10 cellular contexts compared by ENCODE assay signal in genomic region chr1:54054438-54054749, GRCh38. TPM values are rescaled to one million over a fixed set of nuclear protein-coding genes. Genes with fewer than 3 reads are reported as not detected.
DNase-seq lines count a peak whose midpoint lies in the region; ATAC-seq and TF ChIP-seq lines count a peak whose summit lies in the region.
"Had no signal": no experiment of that assay in that cellular context is flagged by ENCODE, and none has a peak within 500 bp of the region (broad histone marks: within the 10 kb centered on the region; RNA-seq: fewer than 3 reads in every experiment).

No MANE protein-coding gene starts in this region.

- H3K4me1 ChIP-seq in breast epithelium: peaks cover 2 to 24% of the 10 kb centered on the region in 2 donors

- no peak for TF ChIP-seq POLR2A in breast epithelium (IDR thresholded peaks at IDR 0.05)

- no peaks in the 10 kb centered on the region; the same call in 1 of the 2 replicates for H3K36me3 ChIP-seq in GM06990 (ENCODE audit: control insufficient read depth, insufficient read depth, low read length)
- H3K36me3 ChIP-seq in breast epithelium: no peaks in the 10 kb centered on the region

- no peak overlapping the region for H3K27ac ChIP-seq in breast epithelium

- no peaks in the 10 kb centered on the region for H3K9me3 ChIP-seq in breast epithelium

- no peaks in the 10 kb centered on the region for H3K27me3 Mint-ChIP-seq in neural crest cell (ENCODE audit: low read depth)
- H3K27me3 Mint-ChIP-seq: activated naive CD8-positive, alpha-beta T cell treated with anti-CD3 and anti-CD28 coated beads, Interleukin-2, amount 10 ng/mL, durations not matched to agents 7 days and 5 days had no signal

- H3K36me3 Mint-ChIP-seq in neural crest cell (ENCODE audit: low read depth): no peaks in the 10 kb centered on the region

- intact Hi-C loops in breast epithelium (cut with DNase I; ENCODE audit: low total_unique reads): no loop called here

- H3K27me3 ChIP-seq in GM06990 (replicated peaks; ENCODE audit: control insufficient read depth, insufficient read depth, low read length) (no peaks in the 10 kb centered on the region), breast epithelium (no peaks in the 10 kb centered on the region)

- TF ChIP-seq CTCF in GM06990 (IDR thresholded peaks at IDR 0.05; ENCODE audit: insufficient read depth, low read length, poor library complexity, severe bottlenecking) (peak; percentile 19), breast epithelium (IDR thresholded peaks at IDR 0.05) (no peak), neural crest cell (conservative IDR thresholded peaks at IDR 0.05) (no peak)

- ATAC-seq in GM18498 (IDR thresholded peaks at IDR 0.05; ENCODE audit: unreplicated experiment) (no peak), HG02623 (IDR thresholded peaks at IDR 0.05; ENCODE audit: unreplicated experiment) (no peak)

- no peak overlapping the region for H3K4me3 Mint-ChIP-seq in neural crest cell
- H3K4me3 Mint-ChIP-seq: activated naive CD8-positive, alpha-beta T cell treated with anti-CD3 and anti-CD28 coated beads, Interleukin-2, amount 10 ng/mL, durations not matched to agents 7 days and 5 days; nephron progenitor cell had no signal

- H3K27ac Mint-ChIP-seq in neural crest cell (ENCODE audit: unreplicated experiment): peak overlapping the region; percentile 76
- H3K27ac Mint-ChIP-seq: activated naive CD8-positive, alpha-beta T cell treated with anti-CD3 and anti-CD28 coated beads, Interleukin-2, amount 10 ng/mL, durations not matched to agents 7 days and 5 days; nephron progenitor cell had no signal

- DNase-seq in GM06990 (ENCODE audit: extremely low read depth, insufficient read length): no peak
- DNase-seq in KBM-7: peak; percentile 43
- no peak for DNase-seq in breast epithelium (ENCODE audit: low spot score in 2 of 2)
- no peak for DNase-seq in neural crest cell (ENCODE audit: low read depth, low spot score)
- DNase-seq in NCI-H1048 (lab: John Stamatoyannopoulos, UW): no peak
- no peak for DNase-seq in UCSD-AML1 (lab: John Stamatoyannopoulos, UW; ENCODE audit: unreplicated experiment)
- DNase-seq: activated naive CD8-positive, alpha-beta T cell treated with anti-CD3 and anti-CD28 coated beads, Interleukin-2, amount 10 ng/mL, durations not matched to agents 7 days and 5 days; nephron progenitor cell had no signal

- peaks cover 12% of the 10 kb centered on the region for H3K4me1 Mint-ChIP-seq in neural crest cell

- H3K4me3 ChIP-seq in GM06990 (replicated peaks; ENCODE audit: low read depth, low read length) (peak overlapping the region; percentile 83), breast epithelium (peak overlapping the region in 2 of 3 donors; percentile 82 to 99)

- no peaks in the 10 kb centered on the region for H3K9me3 Mint-ChIP-seq in neural crest cell
- H3K9me3 Mint-ChIP-seq: activated naive CD8-positive, alpha-beta T cell treated with anti-CD3 and anti-CD28 coated beads, Interleukin-2, amount 10 ng/mL, durations not matched to agents 7 days and 5 days; nephron progenitor cell had no signal

- in situ Hi-C loops in KBM-7 (cut with MboI; ENCODE audit: low pct_unique_long_range_greater_than_20kb, low sequenced_read_pairs): no loop called here

RNA-seq across cellular contexts. Expression of gene TCEANC2, which starts 1.0 kb away (rescaled TPM):
- 1 to 10 TPM; 4.3 to 6.1 (median 5.9) TPM for total RNA-seq in breast epithelium
- total RNA-seq in neural crest cell: 8.5 and 8.7 TPM in 2 replicates

RNA-seq across cellular contexts. Expression of gene TMEM59, which starts 1.4 kb away (rescaled TPM):
- total RNA-seq in breast epithelium: 100 to 1,000 TPM; 348 to 498 (median 388) TPM
- 103 and 105 TPM in 2 replicates for total RNA-seq in neural crest cell

RNA-seq across cellular contexts. Expression of gene LDLRAD1, which starts 36.4 kb away (rescaled TPM):
- total RNA-seq in breast epithelium (not detected), neural crest cell (not detected in 2 replicates)
- total RNA-seq: activated naive CD8-positive, alpha-beta T cell treated with anti-CD3 and anti-CD28 coated beads, Interleukin-2, amount 10 ng/mL, durations not matched to agents 7 days and 5 days had no signal
